ENCODE assay signal across 29 cellular contexts in the genomic region with DNA sequence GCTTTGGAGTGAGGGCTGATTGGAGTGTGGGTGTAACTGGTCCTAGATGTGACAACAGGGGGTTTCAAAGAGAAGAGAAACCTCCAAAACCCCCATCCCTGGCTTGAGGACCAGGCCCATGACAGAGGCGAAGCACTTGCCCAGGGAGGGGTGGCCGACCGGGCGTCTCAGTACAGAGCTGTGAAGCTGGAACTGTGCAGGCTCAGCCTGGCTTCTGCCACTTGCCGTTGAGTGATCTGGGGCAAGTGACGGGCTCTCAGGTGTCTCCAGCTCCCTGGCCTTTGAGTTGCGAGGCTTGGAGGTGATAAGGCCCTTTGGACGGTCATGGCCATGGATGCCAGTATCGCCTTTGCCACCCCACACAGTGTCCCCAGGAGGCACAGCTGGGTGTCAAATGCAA.
"Had no signal": no experiment of that assay in that cellular context is flagged by ENCODE, and none has a peak within 500 bp of the region (broad histone marks: within the 10 kb centered on the region; RNA-seq: fewer than 3 reads in every experiment).

No MANE protein-coding gene starts in this region.

- H3K36me3 ChIP-seq: colonic mucosa, esophagus squamous epithelium, gastrocnemius medialis, gastroesophageal sphincter, heart left ventricle, heart right ventricle had no signal

- H3K9me3 Mint-ChIP-seq: dendritic cell treated with granulocyte-macrophage colony-stimulating factor and Interleukin-4, amounts not matched to agents 40 ng/mL and 50 ng/mL, for 4 days; effector memory CD8-positive, alpha-beta T cell; endodermal cell had no signal

- H3K4me3 Mint-ChIP-seq: dendritic cell treated with granulocyte-macrophage colony-stimulating factor and Interleukin-4, amounts not matched to agents 40 ng/mL and 50 ng/mL, for 4 days; effector memory CD8-positive, alpha-beta T cell; endodermal cell had no signal

- H3K4me1 Mint-ChIP-seq: endodermal cell had no signal

- H3K27ac Mint-ChIP-seq: dendritic cell treated with granulocyte-macrophage colony-stimulating factor and Interleukin-4, amounts not matched to agents 40 ng/mL and 50 ng/mL, for 4 days; effector memory CD8-positive, alpha-beta T cell; endodermal cell had no signal

- H3K9me3 ChIP-seq: colonic mucosa, esophagus muscularis mucosa, esophagus squamous epithelium, gastrocnemius medialis, gastroesophageal sphincter, heart left ventricle, heart right ventricle had no signal

- H3K27me3 ChIP-seq: colonic mucosa, foreskin keratinocyte, gastrocnemius medialis, heart left ventricle had no signal

- DNase-seq: colonic mucosa; cortex of kidney; dermis blood vessel endothelial cell; dorsolateral prefrontal cortex; effector CD4-positive, alpha-beta T cell; effector CD8-positive, alpha-beta T cell; effector memory CD4-positive, alpha-beta T cell; effector memory CD8-positive, alpha-beta T cell; endodermal cell; erythroblast; esophagus squamous epithelium; foreskin fibroblast; foreskin keratinocyte; foreskin melanocyte; gastrocnemius medialis; glutamatergic neuron; head of caudate nucleus; heart left ventricle; heart right ventricle had no signal

- H3K4me1 ChIP-seq: colonic mucosa, esophagus muscularis mucosa, esophagus squamous epithelium, foreskin keratinocyte, gastroesophageal sphincter, heart left ventricle, heart right ventricle had no signal

- H3K4me3 ChIP-seq: colonic mucosa, coronary artery, dorsolateral prefrontal cortex, esophagus muscularis mucosa, esophagus squamous epithelium, gastrocnemius medialis, gastroesophageal sphincter, heart left ventricle, heart right ventricle had no signal

- FAIRE-seq: colon, endometrium, endothelial cell of umbilical vein, frontal cortex had no signal

- ATAC-seq: effector memory CD8-positive, alpha-beta T cell; esophagus mucosa; foreskin keratinocyte; gastrocnemius medialis; gastroesophageal sphincter had no signal

- H3K27ac ChIP-seq: colonic mucosa, coronary artery, dorsolateral prefrontal cortex, epithelial cell of prostate, esophagus muscularis mucosa, esophagus squamous epithelium, foreskin keratinocyte, gastrocnemius medialis, gastroesophageal sphincter, heart left ventricle, heart right ventricle had no signal
